In genomic region chr5:140575309-140575708, GRCh38 we compare ENCODE assay signal across 7 cellular contexts. TPM values are rescaled to one million over a fixed set of nuclear protein-coding genes. Genes with fewer than 3 reads are reported as not detected.
DNase-seq lines count a peak whose midpoint lies in the region; ATAC-seq and TF ChIP-seq lines count a peak whose summit lies in the region.
"Had no signal": no experiment of that assay in that cellular context is flagged by ENCODE, and none has a peak within 500 bp of the region (broad histone marks: within the 10 kb centered on the region; RNA-seq: fewer than 3 reads in every experiment).

No MANE protein-coding gene starts in this region.

- peak; percentile 31 to 39 for TF ChIP-seq CTCF in Caco-2 (IDR thresholded peaks at IDR 0.05; ENCODE audit: insufficient read depth in 1 of 2, low read depth in 1 of 2, low read length in 1 of 2, severe bottlenecking in 1 of 2, unreplicated experiment in 1 of 2)

- H3K9me3 Mint-ChIP-seq in Caco-2 (ENCODE audit: unreplicated experiment): no peaks in the 10 kb centered on the region
- H3K9me3 Mint-ChIP-seq in activated T-helper 2 cell treated with anti-CD3 and anti-CD28 coated beads, Interferon-gamma antibody, Interleukin-2, Interleukin-4, amounts not matched to agents 10 μg/mL and 5 μg/mL and 100 μg/mL, durations not matched to agents 14 hours and 24 hours and 36 hours: no peaks in the 10 kb centered on the region

- H3K9me3 ChIP-seq in Caco-2: no peaks in the 10 kb centered on the region; the same call in 1 of the 2 replicates
- no peaks in the 10 kb centered on the region for H3K9me3 ChIP-seq in SJSA1 (replicated peaks)

- H3K27me3 ChIP-seq in Caco-2 (replicated peaks; ENCODE audit: control insufficient read depth, insufficient read depth, low read length) (no peaks in the 10 kb centered on the region), SJSA1 (replicated peaks) (no peaks in the 10 kb centered on the region)

- DNase-seq in Caco-2: peak; percentile 60 to 61
- peak in 1 of 2 experiments; percentile 45 for DNase-seq in SJSA1 (ENCODE audit: low read depth in 1 of 2, low spot score in 2 of 2)
- DNase-seq in left kidney (ENCODE audit: low read depth, low spot score): peak; percentile 35
- DNase-seq in activated T-helper 2 cell treated with anti-CD3 and anti-CD28 coated beads, Interferon-gamma antibody, Interleukin-2, Interleukin-4, amounts not matched to agents 10 μg/mL and 5 μg/mL and 100 μg/mL, durations not matched to agents 14 hours and 24 hours and 36 hours (ENCODE audit: low spot score): no peak
- no peak for DNase-seq in NCI-H2081 treated with DMSO at 0.1 percent for 48 hours (lab: John Stamatoyannopoulos, UW)

- peak overlapping the region; percentile 54; the same call in 1 of the 2 replicates for H3K27ac ChIP-seq in SJSA1
- H3K27ac ChIP-seq: SK-N-MC had no signal

- POLR2A ChIA-PET in Caco-2 (lab: Charles Lee): no interaction called here

- intact Hi-C loops in Caco-2 (cut with micrococcal nuclease; ENCODE audit: unreplicated experiment): loop anchor here (1.0 to 5.0 kb wide), 2 partner anchors 62 to 145 kb away; partner anchors contain the start of gene TMCO6
- intact Hi-C loops in activated T-helper 2 cell treated with anti-CD3 and anti-CD28 coated beads, Interferon-gamma antibody, Interleukin-2, Interleukin-4, amounts not matched to agents 10 μg/mL and 5 μg/mL and 100 μg/mL, durations not matched to agents 14 hours and 24 hours and 36 hours (cut with micrococcal nuclease): no loop called here

- no peak overlapping the region for H3K27ac Mint-ChIP-seq in Caco-2 (ENCODE audit: unreplicated experiment)
- H3K27ac Mint-ChIP-seq in activated T-helper 2 cell treated with anti-CD3 and anti-CD28 coated beads, Interferon-gamma antibody, Interleukin-2, Interleukin-4, amounts not matched to agents 10 μg/mL and 5 μg/mL and 100 μg/mL, durations not matched to agents 14 hours and 24 hours and 36 hours: no peak overlapping the region

- no peaks in the 10 kb centered on the region for H3K36me3 ChIP-seq in Caco-2 (ENCODE audit: control insufficient read depth, insufficient read depth, low read length)
- peaks cover 5% of the 10 kb centered on the region for H3K36me3 ChIP-seq in SJSA1

- no TSS peak for BruUV-seq in Caco-2 (replicated peaks; lab: Mats Ljungman, UMichigan)

- H3K4me1 Mint-ChIP-seq in Caco-2 (ENCODE audit: low read depth, unreplicated experiment): peaks cover 19% of the 10 kb centered on the region
- H3K4me1 Mint-ChIP-seq in activated T-helper 2 cell treated with anti-CD3 and anti-CD28 coated beads, Interferon-gamma antibody, Interleukin-2, Interleukin-4, amounts not matched to agents 10 μg/mL and 5 μg/mL and 100 μg/mL, durations not matched to agents 14 hours and 24 hours and 36 hours (ENCODE audit: low read depth): peaks cover 1% of the 10 kb centered on the region

- no peak overlapping the region for H3K4me3 Mint-ChIP-seq in Caco-2 (ENCODE audit: unreplicated experiment)
- no peak overlapping the region for H3K4me3 Mint-ChIP-seq in activated T-helper 2 cell treated with anti-CD3 and anti-CD28 coated beads, Interferon-gamma antibody, Interleukin-2, Interleukin-4, amounts not matched to agents 10 μg/mL and 5 μg/mL and 100 μg/mL, durations not matched to agents 14 hours and 24 hours and 36 hours (ENCODE audit: low read depth)

- H3K4me1 ChIP-seq in Caco-2 (peaks cover 7% of the 10 kb centered on the region), SJSA1 (replicated peaks) (peaks cover 48% of the 10 kb centered on the region)

- H3K4me3 ChIP-seq in Caco-2 (ENCODE audit: low read depth, low read length): no peak overlapping the region
- H3K4me3 ChIP-seq in SJSA1: no peak overlapping the region
- H3K4me3 ChIP-seq: SK-N-MC had no signal

- CTCF ChIA-PET in Caco-2 (lab: Charles Lee): interaction anchor here (0.6 kb wide), 1 partner anchor 71 kb away, joined by 4 read pairs; no protein-coding TSS in a partner anchor

- no peaks in the 10 kb centered on the region for H3K27me3 Mint-ChIP-seq in Caco-2 (ENCODE audit: insufficient read depth, unreplicated experiment)
- peaks cover 2% of the 10 kb centered on the region for H3K27me3 Mint-ChIP-seq in activated T-helper 2 cell treated with anti-CD3 and anti-CD28 coated beads, Interferon-gamma antibody, Interleukin-2, Interleukin-4, amounts not matched to agents 10 μg/mL and 5 μg/mL and 100 μg/mL, durations not matched to agents 14 hours and 24 hours and 36 hours (ENCODE audit: low read depth)

- H3K36me3 Mint-ChIP-seq in Caco-2 (ENCODE audit: insufficient read depth, unreplicated experiment): peaks cover under 1% of the 10 kb centered on the region
- peaks cover under 1% of the 10 kb centered on the region for H3K36me3 Mint-ChIP-seq in activated T-helper 2 cell treated with anti-CD3 and anti-CD28 coated beads, Interferon-gamma antibody, Interleukin-2, Interleukin-4, amounts not matched to agents 10 μg/mL and 5 μg/mL and 100 μg/mL, durations not matched to agents 14 hours and 24 hours and 36 hours (ENCODE audit: low read depth)

- no peak for ATAC-seq in GM19467 (IDR thresholded peaks at IDR 0.05; ENCODE audit: unreplicated experiment)

RNA-seq across cellular contexts. Expression of gene SLC35A4, which starts 10.7 kb away (rescaled TPM):
- total RNA-seq in Caco-2 (2022): 79.5 and 91.3 TPM in 2 replicates
- 56.7 and 65.8 TPM in 2 replicates for total RNA-seq in SJSA1 (2014; rRNA removed; shearing (Covaris generic))
- total RNA-seq in activated T-helper 2 cell treated with anti-CD3 and anti-CD28 coated beads, Interferon-gamma antibody, Interleukin-2, Interleukin-4, amounts not matched to agents 10 μg/mL and 5 μg/mL and 100 μg/mL, durations not matched to agents 14 hours and 24 hours and 36 hours: 91.9 and 97.3 TPM in 2 replicates

RNA-seq across cellular contexts. Expression of gene APBB3, which starts 10.9 kb away (rescaled TPM):
- 23.4 and 25.1 TPM in 2 replicates for total RNA-seq in Caco-2 (2022)
- 12.0 and 16.2 TPM in 2 replicates for total RNA-seq in SJSA1 (2014; rRNA removed; shearing (Covaris generic))
- 15.1 and 17.9 TPM in 2 replicates for total RNA-seq in activated T-helper 2 cell treated with anti-CD3 and anti-CD28 coated beads, Interferon-gamma antibody, Interleukin-2, Interleukin-4, amounts not matched to agents 10 μg/mL and 5 μg/mL and 100 μg/mL, durations not matched to agents 14 hours and 24 hours and 36 hours

RNA-seq across cellular contexts. Expression of gene SRA1, which starts 18.0 kb away (rescaled TPM):
- 44.0 and 50.3 TPM in 2 replicates for total RNA-seq in Caco-2 (2022)
- 76.0 and 81.9 TPM in 2 replicates for total RNA-seq in SJSA1 (2014; rRNA removed; shearing (Covaris generic))
- 45.9 and 48.2 TPM in 2 replicates for total RNA-seq in activated T-helper 2 cell treated with anti-CD3 and anti-CD28 coated beads, Interferon-gamma antibody, Interleukin-2, Interleukin-4, amounts not matched to agents 10 μg/mL and 5 μg/mL and 100 μg/mL, durations not matched to agents 14 hours and 24 hours and 36 hours

RNA-seq across cellular contexts. Expression of gene EIF4EBP3, which starts 27.8 kb away (rescaled TPM):
- 7.6 and 8.0 TPM in 2 replicates for total RNA-seq in Caco-2 (2022)
- total RNA-seq in SJSA1 (2014; rRNA removed; shearing (Covaris generic)): 1.4 TPM in 1 of 2 replicates, not detected in the other
- 9.2 and 15.0 TPM in 2 replicates for total RNA-seq in activated T-helper 2 cell treated with anti-CD3 and anti-CD28 coated beads, Interferon-gamma antibody, Interleukin-2, Interleukin-4, amounts not matched to agents 10 μg/mL and 5 μg/mL and 100 μg/mL, durations not matched to agents 14 hours and 24 hours and 36 hours

RNA-seq across cellular contexts. Expression of gene CD14, which starts 57.7 kb away (rescaled TPM):
- total RNA-seq in Caco-2 (2022): 11.5 and 13.3 TPM in 2 replicates
- total RNA-seq in SJSA1 (2014; rRNA removed; shearing (Covaris generic)): 7.6 and 10.3 TPM in 2 replicates
- 0.39 TPM in 2 replicates for total RNA-seq in activated T-helper 2 cell treated with anti-CD3 and anti-CD28 coated beads, Interferon-gamma antibody, Interleukin-2, Interleukin-4, amounts not matched to agents 10 μg/mL and 5 μg/mL and 100 μg/mL, durations not matched to agents 14 hours and 24 hours and 36 hours

Comparison
In these comparisons a context has a peak if more than half of its experiments do, and no peak if none do; other contexts are left out.
1. DNase-seq: peak in Caco-2 (2 of 2) and left kidney (single experiment); none in activated T-helper 2 cell treated with anti-CD3 and anti-CD28 coated beads, Interferon-gamma antibody, Interleukin-2, Interleukin-4, amounts not matched to agents 10 μg/mL and 5 μg/mL and 100 μg/mL, durations not matched to agents 14 hours and 24 hours and 36 hours (single experiment) and NCI-H2081 treated with DMSO at 0.1 percent for 48 hours (single experiment).